13 cellular contexts compared by ENCODE assay signal in genomic region chr4:150280975-150281374, GRCh38.
DNase-seq lines count a peak whose midpoint lies in the region; TF ChIP-seq lines count a peak whose summit lies in the region.
"Had no signal": no experiment of that assay in that cellular context is flagged by ENCODE, and none has a peak within 500 bp of the region (broad histone marks: within the 10 kb centered on the region; RNA-seq: fewer than 3 reads in every experiment).

No MANE protein-coding gene starts in this region.

- H3K27me3 Mint-ChIP-seq in brain (no peaks in the 10 kb centered on the region), glutamatergic neuron (ENCODE audit: unreplicated experiment) (no peaks in the 10 kb centered on the region)

- H3K36me3 Mint-ChIP-seq in brain (peaks cover 52% of the 10 kb centered on the region), glutamatergic neuron (ENCODE audit: unreplicated experiment) (peaks cover 5% of the 10 kb centered on the region)

- in situ Hi-C loops in GM23248 (cut with MboI), result no loop called here

- 98% methylated on average over 8 of the region's 8 CpGs for WGBS in GM23248 (ENCODE audit: low coverage in 1 of 2, low lambda C conversion rate in 2 of 2, missing lambda C conversion rate in 2 of 2), 2 experiments
- WGBS in mesodermal cell (ENCODE audit: insufficient coverage in 2 of 2), 2 experiments, result 85 to 95% methylated on average over 6 of the region's 8 CpGs
- 94 to 96% methylated on average over 8 of the region's 8 CpGs for WGBS in tibial nerve, 2 donors

- H3K27ac Mint-ChIP-seq in brain (peak overlapping the region in 4 of 5 experiments; percentile 27 to 83 (median 76)), glutamatergic neuron (ENCODE audit: unreplicated experiment) (no peak overlapping the region)

- H3K9me3 ChIP-seq in GM23248 (ENCODE audit: low read depth) (no peaks in the 10 kb centered on the region), mesodermal cell (ENCODE audit: control insufficient read depth, low read length) (no peaks in the 10 kb centered on the region), tibial nerve (peaks cover 0 to 19% (median 1%) of the 10 kb centered on the region in 4 donors)
- H3K9me3 ChIP-seq: SJCRH30 had no signal

- H3K4me2 ChIP-seq in GM23248 (ENCODE audit: unreplicated experiment), result peak overlapping the region; percentile 76

- H3K9me3 Mint-ChIP-seq in brain, result peaks cover 7 to 20% (median 17%) of the 10 kb centered on the region in 5 experiments
- peaks cover 5% of the 10 kb centered on the region for H3K9me3 Mint-ChIP-seq in glutamatergic neuron (ENCODE audit: unreplicated experiment)

- no peaks in the 10 kb centered on the region for H3K27me3 ChIP-seq in GM23248 (replicated peaks; ENCODE audit: insufficient read depth)
- H3K27me3 ChIP-seq in rectal smooth muscle tissue (ENCODE audit: control insufficient read depth, insufficient read depth, low read length), result no peaks in the 10 kb centered on the region
- H3K27me3 ChIP-seq in tibial nerve, result no peaks in the 10 kb centered on the region
- H3K27me3 ChIP-seq: SJCRH30 had no signal

- peaks cover 37% of the 10 kb centered on the region for H3K4me1 Mint-ChIP-seq in brain
- peaks cover 20% of the 10 kb centered on the region for H3K4me1 Mint-ChIP-seq in glutamatergic neuron (ENCODE audit: low read depth, unreplicated experiment)

- H3K9me2 ChIP-seq in GM23248 (ENCODE audit: insufficient read depth), result no peaks in the 10 kb centered on the region

- H3K4me1 ChIP-seq in GM23248 (ENCODE audit: insufficient read depth) (peaks cover 37% of the 10 kb centered on the region), mesodermal cell (ENCODE audit: control insufficient read depth, insufficient read depth, low read length, poor library complexity, severe bottlenecking) (peaks cover 34% of the 10 kb centered on the region), rectal smooth muscle tissue (ENCODE audit: control insufficient read depth, insufficient read depth, low read length) (peaks cover 9% of the 10 kb centered on the region), tibial nerve (no peaks in the 10 kb centered on the region)

- H3K4me3 Mint-ChIP-seq in brain, result peak overlapping the region in 2 of 5 experiments; percentile 10 to 18
- H3K4me3 Mint-ChIP-seq in glutamatergic neuron (ENCODE audit: unreplicated experiment), result no peak overlapping the region

- H3K27ac ChIP-seq in GM23248, result peak overlapping the region; percentile 72
- H3K27ac ChIP-seq in mesodermal cell (ENCODE audit: low read depth, low read length, severe bottlenecking), result peak overlapping the region; percentile 94
- H3K27ac ChIP-seq in rectal smooth muscle tissue (ENCODE audit: low read depth, low read length), result peak overlapping the region; percentile 56
- no peak overlapping the region for H3K27ac ChIP-seq in tibial nerve
- H3K27ac ChIP-seq: epithelial cell of prostate, HL-60, SJCRH30 had no signal

- peak overlapping the region; percentile 12 for H3K4me3 ChIP-seq in GM23248
- H3K4me3 ChIP-seq in mesodermal cell (ENCODE audit: extremely low read depth, insufficient read depth, low read length, poor library complexity, severe bottlenecking), result no peak overlapping the region
- no peak overlapping the region for H3K4me3 ChIP-seq in rectal smooth muscle tissue (ENCODE audit: low read length)
- H3K4me3 ChIP-seq in tibial nerve, result no peak overlapping the region
- H3K4me3 ChIP-seq: SJCRH30 had no signal

- peak overlapping the region; percentile 41 for H2AFZ ChIP-seq in GM23248

- no peak for TF ChIP-seq EP300 in tibial nerve (IDR thresholded peaks at IDR 0.05)

- H3K36me3 ChIP-seq in GM23248 (ENCODE audit: low read depth) (no peaks in the 10 kb centered on the region), mesodermal cell (ENCODE audit: control insufficient read depth, insufficient read depth, low read length) (no peaks in the 10 kb centered on the region), rectal smooth muscle tissue (ENCODE audit: control insufficient read depth, insufficient read depth, low read length) (peaks cover 5% of the 10 kb centered on the region), tibial nerve (peaks cover 5 to 61% (median 10%) of the 10 kb centered on the region in 3 donors)
- H3K36me3 ChIP-seq: SJCRH30 had no signal

- H4K20me1 ChIP-seq in GM23248 (ENCODE audit: insufficient read depth), result no peaks in the 10 kb centered on the region

- TF ChIP-seq CTCF in brain (conservative IDR thresholded peaks at IDR 0.05) (no peak), tibial nerve (IDR thresholded peaks at IDR 0.05) (no peak), glutamatergic neuron (IDR thresholded peaks at IDR 0.05; ENCODE audit: partially characterized antibody, unreplicated experiment) (no peak)

- DNase-seq in GM23248 (no peak), tibial nerve (ENCODE audit: low spot score in 2 of 2) (no peak), SK-N-DZ (ENCODE audit: low spot score) (no peak), glutamatergic neuron (no peak)
- no peak for DNase-seq in activated CD4-positive, alpha-beta T cell treated with anti-CD3 and anti-CD28 coated beads for 4 hours
- DNase-seq: left cardiac atrium, NCI-H187 had no signal

- H3F3A ChIP-seq in GM23248 (ENCODE audit: insufficient read depth), result peaks cover 40% of the 10 kb centered on the region

- no peak for TF ChIP-seq POLR2A in tibial nerve (IDR thresholded peaks at IDR 0.05)

- H3K9ac ChIP-seq in GM23248, result peak overlapping the region; percentile 54
- no peak overlapping the region for H3K9ac ChIP-seq in rectal smooth muscle tissue (ENCODE audit: low read length)

- H3K79me2 ChIP-seq in GM23248 (ENCODE audit: insufficient read depth), result no peaks in the 10 kb centered on the region

Comparison
In these comparisons a context has a peak if more than half of its experiments do, and no peak if none do; other contexts are left out.
1. H3K27ac ChIP-seq: peak in GM23248 (single experiment), mesodermal cell (single experiment) and rectal smooth muscle tissue (single experiment); none in tibial nerve (0 of 4).